Comparison of ENCODE assay signal across 8 cellular contexts in genomic region chrX:139759637-139760036, GRCh38. TPM values are rescaled to one million over a fixed set of nuclear protein-coding genes. Genes with fewer than 3 reads are reported as not detected.
DNase-seq lines count a peak whose midpoint lies in the region; ATAC-seq and TF ChIP-seq lines count a peak whose summit lies in the region.

No MANE protein-coding gene starts in this region.

- H3K9me3 ChIP-seq in MM.1S (replicated peaks; ENCODE audit: insufficient read depth, low read length) (no peaks in the 10 kb centered on the region), aorta (ENCODE audit: control insufficient read depth, low read length) (no peaks in the 10 kb centered on the region)

- no peak for ATAC-seq in aorta (ENCODE audit: low FRiP score)

- H3K36me3 ChIP-seq in MM.1S (replicated peaks; ENCODE audit: insufficient read depth, low read length) (no peaks in the 10 kb centered on the region), aorta (ENCODE audit: control insufficient read depth in 1 of 2, insufficient read depth in 2 of 2, low read length in 1 of 2) (no peaks in the 10 kb centered on the region)

- no peaks in the 10 kb centered on the region for H3K9me2 ChIP-seq in MM.1S (replicated peaks; ENCODE audit: insufficient read depth, low read length)

- no peaks in the 10 kb centered on the region for H3K27me3 Mint-ChIP-seq in progenitor cell of endocrine pancreas

- no peaks in the 10 kb centered on the region for H3K4me1 ChIP-seq in MM.1S (ENCODE audit: low read length)
- H3K4me1 ChIP-seq in aorta (ENCODE audit: control insufficient read depth in 1 of 2, insufficient read depth in 2 of 2, low read length in 2 of 2): no peaks in the 10 kb centered on the region

- H3K4me3 Mint-ChIP-seq in progenitor cell of endocrine pancreas (ENCODE audit: low read depth): no peak overlapping the region

- H3K79me2 ChIP-seq in MM.1S (ENCODE audit: low read length): no peaks in the 10 kb centered on the region

- H3K4me3 ChIP-seq in MM.1S (ENCODE audit: low read length) (no peak overlapping the region), dorsolateral prefrontal cortex (no peak overlapping the region), aorta (ENCODE audit: low read length in 2 of 2) (no peak overlapping the region)

- H3K27ac Mint-ChIP-seq in progenitor cell of endocrine pancreas: no peak overlapping the region

- WGBS in aorta, 2 donors: 54 to 85% methylated on average over 4 of the region's 4 CpGs

- H4K20me1 ChIP-seq in MM.1S (ENCODE audit: insufficient read depth, low read length): no peaks in the 10 kb centered on the region

- no peaks in the 10 kb centered on the region for H3K4me1 Mint-ChIP-seq in progenitor cell of endocrine pancreas (ENCODE audit: low read depth)

- no peaks in the 10 kb centered on the region for H3F3A ChIP-seq in MM.1S (ENCODE audit: insufficient read depth, low read length)

- H2AFZ ChIP-seq in MM.1S (ENCODE audit: low read length): no peak overlapping the region

- peaks cover 18% of the 10 kb centered on the region for H3K9me3 Mint-ChIP-seq in progenitor cell of endocrine pancreas (ENCODE audit: low read depth)

- DNase-seq in NCI-H1105 treated with DMSO at 0.1 percent for 48 hours (lab: John Stamatoyannopoulos, UW): peak; percentile 0
- no peak for DNase-seq in NCI-H1105 (lab: John Stamatoyannopoulos, UW)
- peak; percentile 46 for DNase-seq in MM.1S
- DNase-seq in dorsolateral prefrontal cortex: no peak
- DNase-seq in progenitor cell of endocrine pancreas (ENCODE audit: low spot score, unreplicated experiment): no peak
- no peak for DNase-seq in stimulated activated naive CD4-positive, alpha-beta T cell (lab: John Stamatoyannopoulos, UW)
- DNase-seq in amniotic stem cell (lab: John Stamatoyannopoulos, UW): no peak
- no peak for DNase-seq in aorta

- TF ChIP-seq CTCF in MM.1S (IDR thresholded peaks at IDR 0.05; ENCODE audit: low read length) (peak; percentile 52), dorsolateral prefrontal cortex (IDR thresholded peaks at IDR 0.05 in 54 of 56, conservative IDR thresholded peaks at IDR 0.05 in 2 of 56; ENCODE audit: low read depth in 1 of 56, partially characterized antibody in 56 of 56) (peak in 50 of 56 donors; percentile 13 to 57 (median 38)), progenitor cell of endocrine pancreas (IDR thresholded peaks at IDR 0.05; ENCODE audit: unreplicated experiment) (peak; percentile 61)

- H3K27ac ChIP-seq in MM.1S (ENCODE audit: low read length) (no peak overlapping the region), dorsolateral prefrontal cortex (no peak overlapping the region), aorta (ENCODE audit: low read depth in 1 of 2, low read length in 2 of 2) (no peak overlapping the region)

- no peak overlapping the region for H3K4me2 ChIP-seq in MM.1S (ENCODE audit: low read depth, low read length)

- intact Hi-C loops in dorsolateral prefrontal cortex (cut with DNase I): no loop called here
- intact Hi-C loops in aorta (cut with DNase I): no loop called here

- no peak overlapping the region for H3K9ac ChIP-seq in MM.1S (ENCODE audit: low read length)

- H3K27me3 ChIP-seq in MM.1S (replicated peaks; ENCODE audit: insufficient read depth, low read length): no peaks in the 10 kb centered on the region
- peaks cover 0 to 49% (median 7%) of the 10 kb centered on the region in 45 donors for H3K27me3 ChIP-seq in dorsolateral prefrontal cortex
- H3K27me3 ChIP-seq in aorta (ENCODE audit: control insufficient read depth in 1 of 2, insufficient read depth in 2 of 2, low read length in 1 of 2): no peaks in the 10 kb centered on the region

- peaks cover 23% of the 10 kb centered on the region for H3K36me3 Mint-ChIP-seq in progenitor cell of endocrine pancreas (ENCODE audit: insufficient read depth)

RNA-seq across cellular contexts. Expression of gene MCF2, which starts 51.7 kb away (rescaled TPM):
- total RNA-seq in dorsolateral prefrontal cortex (10 to 100 TPM in 108 of 120 experiments, 1 to 10 TPM in 12; 4.2 to 27.3 (median 15.2) TPM), progenitor cell of endocrine pancreas (0.31 TPM in 1 of 2 replicates, not detected in the other), aorta (1 to 10 TPM in 1 of 2 donors, under 1 TPM in 1; 0.97 to 1.1 TPM)
- 1 to 10 TPM; 1.6 to 2.3 TPM for polyA plus RNA-seq in aorta

Comparison
In these comparisons a context has a peak if more than half of its experiments do, and no peak if none do; other contexts are left out.
1. DNase-seq: peak in NCI-H1105 treated with DMSO at 0.1 percent for 48 hours (single experiment) and MM.1S (single experiment); none in NCI-H1105 (single experiment), dorsolateral prefrontal cortex (0 of 10), progenitor cell of endocrine pancreas (single experiment), stimulated activated naive CD4-positive, alpha-beta T cell (0 of 6), amniotic stem cell (single experiment) and aorta (0 of 2).
2. Peak in every context shown above with its lines, with median percentiles within 50 percentile points of each other: CTCF ChIP-seq.